ENCODE assay signal across 11 cellular contexts in genomic region chr6:163533443-163533842, GRCh38.
DNase-seq lines count a peak whose midpoint lies in the region; ATAC-seq, FAIRE-seq and TF ChIP-seq lines count a peak whose summit lies in the region.
"Had no signal": no experiment of that assay in that cellular context is flagged by ENCODE, and none has a peak within 500 bp of the region (broad histone marks: within the 10 kb centered on the region; RNA-seq: fewer than 3 reads in every experiment).

No MANE protein-coding gene starts in this region.

- POLR2A ChIA-PET in endothelial cell of umbilical vein (lab: Charles Lee): no interaction called here
- POLR2A ChIA-PET in naive thymus-derived CD4-positive, alpha-beta T cell (lab: Charles Lee): no interaction called here

- H3K79me2 ChIP-seq in endothelial cell of umbilical vein (ENCODE audit: control insufficient read depth, insufficient read depth, low read length): peaks cover 94% of the 10 kb centered on the region
- H3K79me2 ChIP-seq in osteoblast (ENCODE audit: insufficient read depth, low read length): peaks cover 88% of the 10 kb centered on the region

- CTCF ChIA-PET in endothelial cell of umbilical vein (lab: Charles Lee): interaction anchor here (1.0 to 3.2 kb wide), 4 partner anchors 10 to 21 kb away, joined by 3 to 14 read pairs (median 4); no protein-coding TSS in a partner anchor
- CTCF ChIA-PET in naive thymus-derived CD4-positive, alpha-beta T cell (lab: Charles Lee): no interaction called here

- H3K27me3 Mint-ChIP-seq in naive thymus-derived CD4-positive, alpha-beta T cell: no peaks in the 10 kb centered on the region

- no peak overlapping the region for H3K27ac Mint-ChIP-seq in naive thymus-derived CD4-positive, alpha-beta T cell

- dilution Hi-C loops in endothelial cell of umbilical vein (cut with MboI; ENCODE audit: extremely low pct_ligation_motif_present, low sequenced_read_pairs): no loop called here

- no TSS peak for BruUV-seq in endothelial cell of umbilical vein (replicated peaks; lab: Mats Ljungman, UMichigan)

- H3K4me1 ChIP-seq in endothelial cell of umbilical vein (ENCODE audit: control insufficient read depth, extremely low read depth, insufficient read depth, low read length) (peaks cover 16% of the 10 kb centered on the region), osteoblast (ENCODE audit: insufficient read depth, low read length) (peaks cover 50% of the 10 kb centered on the region), suprapubic skin (peaks cover 47% of the 10 kb centered on the region)
- H3K4me1 ChIP-seq in naive thymus-derived CD4-positive, alpha-beta T cell (ENCODE audit: control insufficient read depth in 2 of 2, insufficient read depth in 2 of 2, low read length in 2 of 2): peaks cover 0 to 2% of the 10 kb centered on the region in 2 donors

- no peak overlapping the region for H3K4me3 Mint-ChIP-seq in naive thymus-derived CD4-positive, alpha-beta T cell

- TF ChIP-seq POLR2A in endothelial cell of umbilical vein (IDR thresholded peaks at IDR 0.05; ENCODE audit: low read depth, low read length) (no peak), suprapubic skin (IDR thresholded peaks at IDR 0.05) (no peak)

- peaks cover 8 to 58% (median 52%) of the 10 kb centered on the region in 7 donors for H3K4me1 Mint-ChIP-seq in naive thymus-derived CD4-positive, alpha-beta T cell

- no peaks in the 10 kb centered on the region for H3K9me3 Mint-ChIP-seq in naive thymus-derived CD4-positive, alpha-beta T cell

- H3K36me3 ChIP-seq in endothelial cell of umbilical vein (ENCODE audit: control insufficient read depth in 2 of 2, extremely low read depth in 1 of 2, insufficient read depth in 2 of 2, low read length in 2 of 2): peaks cover 0 to 7% of the 10 kb centered on the region in 2 experiments
- peaks cover 4% of the 10 kb centered on the region for H3K36me3 ChIP-seq in osteoblast (ENCODE audit: insufficient read depth, low read length)
- no peaks in the 10 kb centered on the region for H3K36me3 ChIP-seq in suprapubic skin
- H3K36me3 ChIP-seq in naive thymus-derived CD4-positive, alpha-beta T cell (ENCODE audit: control insufficient read depth in 2 of 3, insufficient read depth in 3 of 3, low read length in 3 of 3): no peaks in the 10 kb centered on the region

- 65% methylated on average over 2 of the region's 2 CpGs for WGBS in suprapubic skin

- H3K9ac ChIP-seq in endothelial cell of umbilical vein (replicated peaks; ENCODE audit: extremely low read depth, insufficient read depth, low read length): no peak overlapping the region

- H3K27ac ChIP-seq in endothelial cell of umbilical vein (ENCODE audit: insufficient read depth, low read depth, low read length) (no peak overlapping the region), osteoblast (ENCODE audit: low read depth, low read length) (peak overlapping the region; percentile 41), suprapubic skin (no peak overlapping the region), coronary artery (no peak overlapping the region)
- H3K27ac ChIP-seq in naive thymus-derived CD4-positive, alpha-beta T cell (ENCODE audit: low read depth, low read length): no peak overlapping the region

- no peaks in the 10 kb centered on the region for H3K9me3 ChIP-seq in endothelial cell of umbilical vein (replicated peaks; ENCODE audit: control insufficient read depth, insufficient read depth, low read length)
- H3K9me3 ChIP-seq in osteoblast (ENCODE audit: low read depth, low read length): no peaks in the 10 kb centered on the region
- no peaks in the 10 kb centered on the region for H3K9me3 ChIP-seq in suprapubic skin
- H3K9me3 ChIP-seq in naive thymus-derived CD4-positive, alpha-beta T cell (ENCODE audit: control insufficient read depth in 2 of 3, low read length in 3 of 3): no peaks in the 10 kb centered on the region

- H3K27me3 ChIP-seq in endothelial cell of umbilical vein (ENCODE audit: control insufficient read depth in 2 of 2, insufficient read depth in 2 of 2, low read length in 2 of 2): no peaks in the 10 kb centered on the region
- H3K27me3 ChIP-seq in osteoblast (ENCODE audit: insufficient read depth, low read length): no peaks in the 10 kb centered on the region
- H3K27me3 ChIP-seq in suprapubic skin: no peaks in the 10 kb centered on the region
- no peaks in the 10 kb centered on the region for H3K27me3 ChIP-seq in naive thymus-derived CD4-positive, alpha-beta T cell (ENCODE audit: control insufficient read depth in 2 of 2, insufficient read depth in 2 of 2, low read length in 2 of 2)

- peaks cover 0 to 24% (median 9%) of the 10 kb centered on the region in 5 donors for H3K36me3 Mint-ChIP-seq in naive thymus-derived CD4-positive, alpha-beta T cell

- H4K20me1 ChIP-seq in endothelial cell of umbilical vein (replicated peaks; ENCODE audit: control insufficient read depth, extremely low read depth, insufficient read depth, low read length) (peaks cover 34% of the 10 kb centered on the region), osteoblast (ENCODE audit: insufficient read depth, low read length) (peaks cover 27% of the 10 kb centered on the region)

- peak; percentile 82 for DNase-seq in Daoy (ENCODE audit: low read depth)
- peak; percentile 85 for DNase-seq in NCI-H2171 treated with DMSO at 0.1 percent for 48 hours (lab: John Stamatoyannopoulos, UW)
- DNase-seq in endothelial cell of umbilical vein (ENCODE audit: low read depth, low spot score): peak; percentile 54
- DNase-seq in osteoblast (ENCODE audit: insufficient read length, low spot score, missing footprints): peak; percentile 80
- DNase-seq in NCI-H524 treated with DMSO at 0.1 percent for 48 hours (lab: John Stamatoyannopoulos, UW): no peak
- DNase-seq in suprapubic skin (ENCODE audit: low spot score in 2 of 2): no peak
- no peak for DNase-seq in coronary artery (ENCODE audit: low spot score)
- DNase-seq in naive thymus-derived CD4-positive, alpha-beta T cell: no peak
- DNase-seq: activated CD8-positive, alpha-beta memory T cell treated with anti-CD3 and anti-CD28 coated beads for 24 hours; posterior cingulate gyrus had no signal

- FAIRE-seq in endothelial cell of umbilical vein (lab: Jason Lieb, UNC): no peak
- FAIRE-seq: GM12892 had no signal

- no peak overlapping the region for H3K4me2 ChIP-seq in endothelial cell of umbilical vein (ENCODE audit: insufficient read depth, low read length)
- H3K4me2 ChIP-seq in osteoblast (ENCODE audit: insufficient read depth, low read length): no peak overlapping the region

- intact Hi-C loops in endothelial cell of umbilical vein (cut with micrococcal nuclease): no loop called here
- intact Hi-C loops in naive thymus-derived CD4-positive, alpha-beta T cell (cut with micrococcal nuclease): no loop called here

- no peak for ATAC-seq in naive thymus-derived CD4-positive, alpha-beta T cell

- TF ChIP-seq CTCF in endothelial cell of umbilical vein (IDR thresholded peaks at IDR 0.05; ENCODE audit: extremely low read depth in 1 of 2, insufficient read depth in 1 of 2, low read depth in 1 of 2, low read length in 2 of 2) (no peak), osteoblast (IDR thresholded peaks at IDR 0.05; ENCODE audit: extremely low read depth, low read depth, low read length) (no peak), suprapubic skin (IDR thresholded peaks at IDR 0.05) (no peak), coronary artery (IDR thresholded peaks at IDR 0.05) (no peak)

- H3K9me1 ChIP-seq in endothelial cell of umbilical vein (replicated peaks; ENCODE audit: control insufficient read depth, extremely low read depth, insufficient read depth, low read length): peaks cover 5% of the 10 kb centered on the region

- H3K4me3 ChIP-seq in endothelial cell of umbilical vein (replicated peaks in 1 of 3; ENCODE audit: insufficient read depth in 1 of 3, low read depth in 1 of 3, low read length in 3 of 3) (no peak overlapping the region), osteoblast (ENCODE audit: insufficient read depth, low read length) (no peak overlapping the region), suprapubic skin (no peak overlapping the region), coronary artery (no peak overlapping the region)
- no peak overlapping the region for H3K4me3 ChIP-seq in naive thymus-derived CD4-positive, alpha-beta T cell (ENCODE audit: low read length)

- no peak for TF ChIP-seq EP300 in suprapubic skin (IDR thresholded peaks at IDR 0.05)

- H2AFZ ChIP-seq in endothelial cell of umbilical vein (ENCODE audit: low read depth, low read length) (no peak overlapping the region), osteoblast (ENCODE audit: low read length) (no peak overlapping the region)

TF ChIP-seq in endothelial cell of umbilical vein, 7 proteins besides CTCF, POLR2A, EP300 and RAD21:
- TF ChIP-seq EZH2 (IDR thresholded peaks at IDR 0.05; ENCODE audit: borderline replicate concordance, low read depth, low read length, severe bottlenecking) (no peak), GATA2 (IDR thresholded peaks at IDR 0.05; ENCODE audit: insufficient read depth, insufficient read length, low read depth, low read length) (no peak), JUN (IDR thresholded peaks at IDR 0.05; ENCODE audit: borderline replicate concordance, insufficient read depth, insufficient read length, low read depth) (peak; percentile 48), FOS (IDR thresholded peaks at IDR 0.05; ENCODE audit: borderline replicate concordance, insufficient read depth, low read length) (no peak), POLR2AphosphoS5 (IDR thresholded peaks at IDR 0.05; ENCODE audit: insufficient read depth, low read depth, low read length) (no peak), MYC (IDR thresholded peaks at IDR 0.05; ENCODE audit: low read depth, low read length) (no peak)

Comparison
In these comparisons a context has a peak if more than half of its experiments do, and no peak if none do; other contexts are left out.
1. DNase-seq: peak in Daoy (single experiment), NCI-H2171 treated with DMSO at 0.1 percent for 48 hours (single experiment), endothelial cell of umbilical vein (single experiment) and osteoblast (single experiment); none in NCI-H524 treated with DMSO at 0.1 percent for 48 hours (single experiment), suprapubic skin (0 of 2), coronary artery (single experiment) and naive thymus-derived CD4-positive, alpha-beta T cell (0 of 9).